Comparison of ENCODE assay signal across 1 cellular context in genomic region chr12:54018608-54018984, GRCh38.
TF ChIP-seq lines count a peak whose summit lies in the region.

No MANE protein-coding gene starts in this region.

TF ChIP-seq in IMR-90, 13 proteins besides CTCF, POLR2A, EP300 and RAD21:
- TF ChIP-seq MAFK (IDR thresholded peaks at IDR 0.05; ENCODE audit: low read depth, low read length) = no peak
- no peak for TF ChIP-seq RCOR1 (IDR thresholded peaks at IDR 0.05; ENCODE audit: insufficient replicate concordance, low read length)
- no peak for TF ChIP-seq RFX5 (IDR thresholded peaks at IDR 0.05; ENCODE audit: low read depth, low read length)
- TF ChIP-seq MXI1 (IDR thresholded peaks at IDR 0.05; ENCODE audit: borderline replicate concordance, low read depth, low read length) = no peak
- TF ChIP-seq BHLHE40 (IDR thresholded peaks at IDR 0.05; ENCODE audit: low read depth, low read length) = no peak
- TF ChIP-seq CHD1 (IDR thresholded peaks at IDR 0.05; ENCODE audit: low read depth, low read length) = no peak
- TF ChIP-seq MAZ (IDR thresholded peaks at IDR 0.05; ENCODE audit: borderline replicate concordance, low read depth, low read length) = no peak
- TF ChIP-seq ELK1 (IDR thresholded peaks at IDR 0.05; ENCODE audit: borderline replicate concordance, low read depth, low read length) = no peak
- TF ChIP-seq CEBPB (IDR thresholded peaks at IDR 0.05; ENCODE audit: low read depth, low read length) = no peak
- TF ChIP-seq SMC3 (IDR thresholded peaks at IDR 0.05; ENCODE audit: low read depth, low read length) = no peak
- no peak for TF ChIP-seq FOS (IDR thresholded peaks at IDR 0.05; ENCODE audit: low read depth, low read length)
- no peak for TF ChIP-seq USF2 (IDR thresholded peaks at IDR 0.05; ENCODE audit: low read depth, low read length)
- TF ChIP-seq NFE2L2 (IDR thresholded peaks at IDR 0.05; ENCODE audit: low read depth, low read length) = no peak
